In genomic region chr7:92246363-92247101, GRCh38 we compare ENCODE assay signal across 8 cellular contexts. TPM values are rescaled to one million over a fixed set of nuclear protein-coding genes. Genes with fewer than 3 reads are reported as not detected.
A peak's percentile ranks its signal among the peaks of the same experiment; 100 is the strongest.
DNase-seq lines count a peak whose midpoint lies in the region; TF ChIP-seq lines count a peak whose summit lies in the region.

No MANE protein-coding gene starts in this region.

- no peak for TF ChIP-seq EP300 in transverse colon (IDR thresholded peaks at IDR 0.05; ENCODE audit: low read depth)

- no peaks in the 10 kb centered on the region for H3K9me3 ChIP-seq in transverse colon

- H3K4me3 ChIP-seq in epithelial cell of esophagus (ENCODE audit: low read length) (peak overlapping the region; percentile 80), transverse colon (peak overlapping the region; percentile 81 to 91 (median 87))

- TF ChIP-seq CTCF in epithelial cell of esophagus (IDR thresholded peaks at IDR 0.05; ENCODE audit: insufficient read depth, low read depth, low read length, missing control alignments), result no peak
- TF ChIP-seq CTCF in transverse colon (IDR thresholded peaks at IDR 0.05), result no peak

- peak overlapping the region; percentile 89 to 99 (median 94) for H3K27ac ChIP-seq in transverse colon

- H3K4me1 ChIP-seq in transverse colon, result peaks cover 13 to 40% (median 27%) of the 10 kb centered on the region in 4 donors

- intact Hi-C loops in transverse colon (cut with DNase I; ENCODE audit: low total_unique reads), result loop anchor here (5.0 kb wide), 1 partner anchor 201 kb away; the partner anchor contains the start of gene GATAD1

- no peaks in the 10 kb centered on the region for H3K27me3 ChIP-seq in transverse colon

- no peak for TF ChIP-seq POLR2A in transverse colon (IDR thresholded peaks at IDR 0.05)

- peak; percentile 66 for DNase-seq in activated effector memory CD4-positive, alpha-beta T cell treated with anti-CD3 and anti-CD28 coated beads, Interleukin-2, amount 50 U/mL, for 16 hours
- no peak for DNase-seq in activated effector memory CD4-positive, alpha-beta T cell treated with Interleukin-2 at 50 U/mL for 16 hours
- DNase-seq in HCEC 1CT (peak; percentile 17), LoVo (ENCODE audit: low spot score) (peak; percentile 24), epithelial cell of esophagus (ENCODE audit: low read depth) (peak; percentile 24), mucosa of gallbladder (ENCODE audit: low spot score) (peak; percentile 12), transverse colon (peak; percentile 15)
- DNase-seq in activated CD4-positive, alpha-beta T cell treated with anti-CD3 and anti-CD28 coated beads, Interleukin-2, amount 50 U/mL, for 1 hour, result peak; percentile 10

- H3K36me3 ChIP-seq in transverse colon, result no peaks in the 10 kb centered on the region

- in situ Hi-C loops in transverse colon (cut with MboI; ENCODE audit: low pct_ligation_motif_present in 1 of 4, low pct_unique_long_range_greater_than_20kb in 1 of 4, low sequenced_read_pairs in 3 of 4), result loop anchor here in 2 of 4 donors (25.0 kb wide), 1 partner anchor 191 kb away; the partner anchor contains the start of gene GATAD1 (in 2 of the 2)

- 0% methylated on average over 34 of the region's 34 CpGs; no CpG with 5 or more reads in 1 of the 2 donors for WGBS in transverse colon (ENCODE audit: low coverage in 1 of 2), 2 donors

RNA-seq across cellular contexts. Expression of gene ANKIB1, which starts 0.8 kb away (rescaled TPM):
- total RNA-seq in mucosa of gallbladder (55.9 TPM), transverse colon (10 to 100 TPM; 29.9 to 45.9 (median 38.5) TPM)

RNA-seq across cellular contexts. Expression of gene KRIT1, which starts 0.8 kb away (rescaled TPM):
- total RNA-seq in mucosa of gallbladder (52.3 TPM), transverse colon (10 to 100 TPM; 29.9 to 95.7 (median 65.5) TPM)
